13 cellular contexts compared by ENCODE assay signal in genomic region chr3:50549226-50549625, GRCh38. TPM values are rescaled to one million over a fixed set of nuclear protein-coding genes. Genes with fewer than 3 reads are reported as not detected.
DNase-seq lines count a peak whose midpoint lies in the region; TF ChIP-seq lines count a peak whose summit lies in the region.
"Had no signal": no experiment of that assay in that cellular context is flagged by ENCODE, and none has a peak within 500 bp of the region (broad histone marks: within the 10 kb centered on the region; RNA-seq: fewer than 3 reads in every experiment).

No MANE protein-coding gene starts in this region.

- H3K36me3 Mint-ChIP-seq in activated CD4-positive, alpha-beta T cell treated with anti-CD3 and anti-CD28 coated beads, Interleukin-2, amount 10 ng/mL, durations not matched to agents 24 days and 14 days (ENCODE audit: low read depth): no peaks in the 10 kb centered on the region
- no peaks in the 10 kb centered on the region for H3K36me3 Mint-ChIP-seq in brain
- H3K36me3 Mint-ChIP-seq: CD8-positive, alpha-beta memory T cell had no signal

- no peaks in the 10 kb centered on the region for H3K9me3 Mint-ChIP-seq in activated CD4-positive, alpha-beta T cell treated with anti-CD3 and anti-CD28 coated beads, Interleukin-2, amount 10 ng/mL, durations not matched to agents 24 days and 14 days
- peaks cover 0 to 2% (median 0%) of the 10 kb centered on the region in 5 experiments for H3K9me3 Mint-ChIP-seq in brain
- H3K9me3 Mint-ChIP-seq: CD8-positive, alpha-beta memory T cell had no signal

- DNase-seq in activated CD4-positive, alpha-beta T cell treated with anti-CD3 and anti-CD28 coated beads, Interleukin-2, amount 10 ng/mL, durations not matched to agents 24 days and 14 days: no peak
- DNase-seq in activated CD4-positive, alpha-beta T cell treated with anti-CD3 and anti-CD28 coated beads for 4 hours: no peak
- DNase-seq in head of caudate nucleus: peak in 41 of 42 donors; percentile 40 to 95 (median 75)
- DNase-seq in putamen (ENCODE audit: low spot score): peak; percentile 67
- DNase-seq in SHP77 treated with DMSO at 0.1 percent for 48 hours (lab: John Stamatoyannopoulos, UW): no peak
- DNase-seq in GM10266 (ENCODE audit: extremely low spot score): no peak
- no peak for DNase-seq in 8988T
- DNase-seq: Caco-2; CD8-positive, alpha-beta memory T cell; DND-41; GDM1 had no signal

- H3K4me3 Mint-ChIP-seq in activated CD4-positive, alpha-beta T cell treated with anti-CD3 and anti-CD28 coated beads, Interleukin-2, amount 10 ng/mL, durations not matched to agents 24 days and 14 days: no peak overlapping the region
- no peak overlapping the region for H3K4me3 Mint-ChIP-seq in brain
- H3K4me3 Mint-ChIP-seq: CD8-positive, alpha-beta memory T cell had no signal

- intact Hi-C loops in activated CD4-positive, alpha-beta T cell treated with anti-CD3 and anti-CD28 coated beads, Interleukin-2, amount 10 ng/mL, durations not matched to agents 24 days and 14 days (cut with micrococcal nuclease): no loop called here
- intact Hi-C loops in head of caudate nucleus (cut with DNase I): no loop called here

- TF ChIP-seq CTCF in brain (conservative IDR thresholded peaks at IDR 0.05) (no peak), GM10266 (IDR thresholded peaks at IDR 0.05; ENCODE audit: control insufficient read depth, insufficient read depth, low read depth, missing control alignments) (no peak)

- peaks cover 3% of the 10 kb centered on the region for H3K27me3 Mint-ChIP-seq in activated CD4-positive, alpha-beta T cell treated with anti-CD3 and anti-CD28 coated beads, Interleukin-2, amount 10 ng/mL, durations not matched to agents 24 days and 14 days
- H3K27me3 Mint-ChIP-seq in brain: peaks cover 9% of the 10 kb centered on the region
- H3K27me3 Mint-ChIP-seq: CD8-positive, alpha-beta memory T cell had no signal

- H3K4me1 Mint-ChIP-seq in activated CD4-positive, alpha-beta T cell treated with anti-CD3 and anti-CD28 coated beads, Interleukin-2, amount 10 ng/mL, durations not matched to agents 24 days and 14 days: peaks cover 5% of the 10 kb centered on the region
- peaks cover 27% of the 10 kb centered on the region for H3K4me1 Mint-ChIP-seq in brain

- peak overlapping the region; percentile 48 for H3K27ac Mint-ChIP-seq in activated CD4-positive, alpha-beta T cell treated with anti-CD3 and anti-CD28 coated beads, Interleukin-2, amount 10 ng/mL, durations not matched to agents 24 days and 14 days
- H3K27ac Mint-ChIP-seq in brain: peak overlapping the region in 3 of 5 experiments; percentile 22 to 82 (median 60)
- H3K27ac Mint-ChIP-seq: CD8-positive, alpha-beta memory T cell had no signal

RNA-seq across cellular contexts. Expression of gene C3orf18, which starts 18.3 kb away (rescaled TPM):
- 32.6 and 35.4 TPM in 2 replicates for total RNA-seq in activated CD4-positive, alpha-beta T cell treated with anti-CD3 and anti-CD28 coated beads, Interleukin-2, amount 10 ng/mL, durations not matched to agents 24 days and 14 days
- 13.4 TPM for polyA plus RNA-seq in brain (ENCODE audit: insufficient read depth, low read depth, low replicate concordance)

RNA-seq across cellular contexts. Expression of gene HEMK1, which starts 20.1 kb away (rescaled TPM):
- 62.9 and 66.0 TPM in 2 replicates for total RNA-seq in activated CD4-positive, alpha-beta T cell treated with anti-CD3 and anti-CD28 coated beads, Interleukin-2, amount 10 ng/mL, durations not matched to agents 24 days and 14 days
- polyA plus RNA-seq in brain (ENCODE audit: insufficient read depth, low read depth, low replicate concordance): 12.9 TPM

RNA-seq across cellular contexts. Expression of gene CACNA2D2, which starts 45.8 kb away (rescaled TPM):
- total RNA-seq in activated CD4-positive, alpha-beta T cell treated with anti-CD3 and anti-CD28 coated beads, Interleukin-2, amount 10 ng/mL, durations not matched to agents 24 days and 14 days: 0.23 and 0.62 TPM in 2 replicates
- 3.0 TPM for polyA plus RNA-seq in brain (ENCODE audit: insufficient read depth, low read depth, low replicate concordance)
- total RNA-seq: HepG2 had no signal
- polyA plus RNA-seq: HepG2 had no signal

Comparison
In these comparisons a context has a peak if more than half of its experiments do, and no peak if none do; other contexts are left out.
1. DNase-seq: peak in head of caudate nucleus (41 of 42) and putamen (single experiment); none in activated CD4-positive, alpha-beta T cell treated with anti-CD3 and anti-CD28 coated beads, Interleukin-2, amount 10 ng/mL, durations not matched to agents 24 days and 14 days (single experiment), activated CD4-positive, alpha-beta T cell treated with anti-CD3 and anti-CD28 coated beads for 4 hours (0 of 2), SHP77 treated with DMSO at 0.1 percent for 48 hours (single experiment), GM10266 (single experiment) and 8988T (single experiment).